Comparison of ENCODE assay signal across 21 cellular contexts in the genomic region with DNA sequence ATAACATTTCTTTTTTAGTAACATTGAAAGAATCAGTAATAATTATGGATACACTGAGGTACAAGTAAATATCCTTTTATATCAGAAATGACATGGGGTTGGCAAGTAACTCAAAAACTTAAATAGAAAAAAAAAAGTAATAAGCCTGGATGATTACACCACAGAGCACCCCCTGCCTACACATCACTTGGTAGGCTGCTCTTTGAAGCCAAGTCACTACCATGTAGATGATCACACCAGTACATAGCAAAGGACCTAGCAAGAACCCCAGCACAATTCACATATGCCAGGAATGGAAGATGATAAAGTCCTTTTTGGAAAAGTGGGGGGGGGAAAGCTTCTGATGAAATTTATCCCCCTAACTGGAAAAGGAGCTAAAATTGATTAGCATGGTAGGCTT. TPM values are rescaled to one million over a fixed set of nuclear protein-coding genes. Genes with fewer than 3 reads are reported as not detected.
A peak's percentile ranks its signal among the peaks of the same experiment; 100 is the strongest.
DNase-seq lines count a peak whose midpoint lies in the region; ATAC-seq and TF ChIP-seq lines count a peak whose summit lies in the region.
"Had no signal": no experiment of that assay in that cellular context is flagged by ENCODE, and none has a peak within 500 bp of the region (broad histone marks: within the 10 kb centered on the region; RNA-seq: fewer than 3 reads in every experiment).

No MANE protein-coding gene starts in this region.

- no peak overlapping the region for H3K9ac ChIP-seq in smooth muscle cell (ENCODE audit: low read depth)

- no peak overlapping the region for H3K4me3 Mint-ChIP-seq in activated CD4-positive, alpha-beta memory T cell treated with anti-CD3 and anti-CD28 coated beads, Interleukin-2, amount 10 ng/mL, durations not matched to agents 7 days and 5 days
- H3K4me3 Mint-ChIP-seq: activated naive CD8-positive, alpha-beta T cell treated with anti-CD3 and anti-CD28 coated beads for 36 hours; memory B cell; type B pancreatic cell had no signal

- H3K27ac Mint-ChIP-seq in activated CD4-positive, alpha-beta memory T cell treated with anti-CD3 and anti-CD28 coated beads, Interleukin-2, amount 10 ng/mL, durations not matched to agents 7 days and 5 days: no peak overlapping the region
- H3K27ac Mint-ChIP-seq: activated naive CD8-positive, alpha-beta T cell treated with anti-CD3 and anti-CD28 coated beads for 36 hours; memory B cell had no signal

- no peak overlapping the region for H3K4me2 ChIP-seq in smooth muscle cell

- H3K4me1 ChIP-seq in smooth muscle cell (ENCODE audit: low read depth): no peaks in the 10 kb centered on the region

- no peaks in the 10 kb centered on the region for H3K9me3 ChIP-seq in smooth muscle cell (replicated peaks; ENCODE audit: low read depth)
- H3K9me3 ChIP-seq: MG63, prostate gland had no signal

- H3K27me3 ChIP-seq in smooth muscle cell (ENCODE audit: low read depth): no peaks in the 10 kb centered on the region
- H3K27me3 ChIP-seq: dorsolateral prefrontal cortex, MG63 had no signal

- no peaks in the 10 kb centered on the region for H3K9me3 Mint-ChIP-seq in activated CD4-positive, alpha-beta memory T cell treated with anti-CD3 and anti-CD28 coated beads, Interleukin-2, amount 10 ng/mL, durations not matched to agents 7 days and 5 days
- H3K9me3 Mint-ChIP-seq: activated naive CD8-positive, alpha-beta T cell treated with anti-CD3 and anti-CD28 coated beads for 36 hours; memory B cell; type B pancreatic cell had no signal

- peaks cover 47% of the 10 kb centered on the region for H3K36me3 ChIP-seq in smooth muscle cell (ENCODE audit: low read depth)
- H3K36me3 ChIP-seq: prostate gland had no signal

- peaks cover 85% of the 10 kb centered on the region for H4K20me1 ChIP-seq in smooth muscle cell (ENCODE audit: low read depth)

- no peaks in the 10 kb centered on the region for H3K27me3 Mint-ChIP-seq in activated CD4-positive, alpha-beta memory T cell treated with anti-CD3 and anti-CD28 coated beads, Interleukin-2, amount 10 ng/mL, durations not matched to agents 7 days and 5 days
- H3K27me3 Mint-ChIP-seq: activated naive CD8-positive, alpha-beta T cell treated with anti-CD3 and anti-CD28 coated beads for 36 hours; memory B cell; type B pancreatic cell had no signal

- no peak overlapping the region for H2AFZ ChIP-seq in smooth muscle cell (ENCODE audit: low read depth)

- peaks cover 33% of the 10 kb centered on the region for H3F3A ChIP-seq in smooth muscle cell (ENCODE audit: low read depth)

- no peak overlapping the region for H3K4me3 ChIP-seq in AG10803 (ENCODE audit: low read length)
- no peak overlapping the region for H3K4me3 ChIP-seq in smooth muscle cell
- H3K4me3 ChIP-seq: MG63, prostate gland, skin epidermis had no signal

- POLR2A ChIA-PET in activated CD4-positive, alpha-beta memory T cell treated with anti-CD3 and anti-CD28 coated beads, Interleukin-2, amount 10 ng/mL, durations not matched to agents 7 days and 5 days (lab: Charles Lee): no interaction called here

- no peak for TF ChIP-seq CTCF in AG10803 (conservative IDR thresholded peaks at IDR 0.05; ENCODE audit: low read length)
- no peak for TF ChIP-seq CTCF in smooth muscle cell (IDR thresholded peaks at IDR 0.05; ENCODE audit: borderline replicate concordance, insufficient read depth, poor library complexity, severe bottlenecking)

- peak; percentile 36 for DNase-seq in AG10803 (ENCODE audit: low read depth)
- peak; percentile 56 for DNase-seq in iris pigment epithelial cell (ENCODE audit: low read depth)
- no peak for DNase-seq in smooth muscle cell (lab: John Stamatoyannopoulos, UW; ENCODE audit: unreplicated experiment)
- DNase-seq in stimulated activated CD4-positive, alpha-beta T cell treated with anti-CD3 and anti-CD28 coated beads, Interleukin-15, amount 100 ng/mL, for 24 hours: no peak
- DNase-seq in NCI-H1930 (lab: John Stamatoyannopoulos, UW): no peak
- no peak for DNase-seq in activated CD4-positive, alpha-beta memory T cell treated with anti-CD3 and anti-CD28 coated beads, Interleukin-2, amount 10 ng/mL, durations not matched to agents 7 days and 5 days
- DNase-seq: activated effector memory CD4-positive, alpha-beta T cell treated with Interleukin-2 at 50 U/mL for 16 hours; activated naive CD8-positive, alpha-beta T cell treated with anti-CD3 and anti-CD28 coated beads for 36 hours; dorsolateral prefrontal cortex; KBM-7; MG63; NCI-H1105 treated with DMSO at 0.1 percent for 48 hours; NCI-H2029 treated with DMSO at 0.1 percent for 48 hours; NCI-H345; stimulated activated CD4-positive, alpha-beta T cell treated with anti-CD3 and anti-CD28 coated beads, Interleukin-2, amount 100 ng/mL, for 24 hours had no signal

- CTCF ChIA-PET in activated CD4-positive, alpha-beta memory T cell treated with anti-CD3 and anti-CD28 coated beads, Interleukin-2, amount 10 ng/mL, durations not matched to agents 7 days and 5 days (lab: Charles Lee): interaction anchor here (1.0 to 3.2 kb wide), 4 partner anchors 9 to 148 kb away, joined by 3 to 17 read pairs (median 6); a partner anchor contains a TSS

- peaks cover 60% of the 10 kb centered on the region for H3K36me3 Mint-ChIP-seq in activated CD4-positive, alpha-beta memory T cell treated with anti-CD3 and anti-CD28 coated beads, Interleukin-2, amount 10 ng/mL, durations not matched to agents 7 days and 5 days (ENCODE audit: low read depth)

- ATAC-seq in SK-N-SH treated with all-trans-retinoic acid at 6 μM for 48 hours: peak; percentile 57
- ATAC-seq in HG03135 (IDR thresholded peaks at IDR 0.05; ENCODE audit: unreplicated experiment): no peak

- H3K4me1 Mint-ChIP-seq in activated CD4-positive, alpha-beta memory T cell treated with anti-CD3 and anti-CD28 coated beads, Interleukin-2, amount 10 ng/mL, durations not matched to agents 7 days and 5 days: no peaks in the 10 kb centered on the region
- H3K4me1 Mint-ChIP-seq: activated naive CD8-positive, alpha-beta T cell treated with anti-CD3 and anti-CD28 coated beads for 36 hours had no signal

- H3K79me2 ChIP-seq in smooth muscle cell (ENCODE audit: low read depth): no peaks in the 10 kb centered on the region

- peak overlapping the region; percentile 82 for H3K27ac ChIP-seq in smooth muscle cell (ENCODE audit: low read depth)

TF ChIP-seq in SK-N-SH treated with all-trans-retinoic acid at 6 μM for 48 hours, 23 proteins besides CTCF, POLR2A, EP300 and RAD21 (continues in another document):
- TF ChIP-seq, protein P1, sequence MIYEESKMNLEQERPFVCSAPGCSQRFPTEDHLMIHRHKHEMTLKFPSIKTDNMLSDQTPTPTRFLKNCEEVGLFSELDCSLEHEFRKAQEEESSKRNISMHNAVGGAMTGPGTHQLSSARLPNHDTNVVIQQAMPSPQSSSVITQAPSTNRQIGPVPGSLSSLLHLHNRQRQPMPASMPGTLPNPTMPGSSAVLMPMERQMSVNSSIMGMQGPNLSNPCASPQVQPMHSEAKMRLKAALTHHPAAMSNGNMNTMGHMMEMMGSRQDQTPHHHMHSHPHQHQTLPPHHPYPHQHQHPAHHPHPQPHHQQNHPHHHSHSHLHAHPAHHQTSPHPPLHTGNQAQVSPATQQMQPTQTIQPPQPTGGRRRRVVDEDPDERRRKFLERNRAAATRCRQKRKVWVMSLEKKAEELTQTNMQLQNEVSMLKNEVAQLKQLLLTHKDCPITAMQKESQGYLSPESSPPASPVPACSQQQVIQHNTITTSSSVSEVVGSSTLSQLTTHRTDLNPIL (CRISPR knock-in tag; IDR thresholded peaks at IDR 0.05; ENCODE audit: low read depth): no peak
- TF ChIP-seq GLIS3 (CRISPR knock-in tag; IDR thresholded peaks at IDR 0.05) (no peak), ZFP3 (CRISPR knock-in tag; IDR thresholded peaks at IDR 0.05) (no peak), CSDC2 (CRISPR knock-in tag; IDR thresholded peaks at IDR 0.05) (no peak), ISL1 (CRISPR knock-in tag; IDR thresholded peaks at IDR 0.05) (no peak), ZC3H10 (CRISPR knock-in tag; IDR thresholded peaks at IDR 0.05) (no peak), ARNTL (CRISPR knock-in tag; IDR thresholded peaks at IDR 0.05; ENCODE audit: borderline replicate concordance, low read depth) (no peak), TOX (CRISPR knock-in tag; IDR thresholded peaks at IDR 0.05; ENCODE audit: borderline replicate concordance) (no peak), OSR1 (CRISPR knock-in tag; IDR thresholded peaks at IDR 0.05) (no peak), ZNF8 (CRISPR knock-in tag; IDR thresholded peaks at IDR 0.05) (no peak)
- TF ChIP-seq, protein P2, sequence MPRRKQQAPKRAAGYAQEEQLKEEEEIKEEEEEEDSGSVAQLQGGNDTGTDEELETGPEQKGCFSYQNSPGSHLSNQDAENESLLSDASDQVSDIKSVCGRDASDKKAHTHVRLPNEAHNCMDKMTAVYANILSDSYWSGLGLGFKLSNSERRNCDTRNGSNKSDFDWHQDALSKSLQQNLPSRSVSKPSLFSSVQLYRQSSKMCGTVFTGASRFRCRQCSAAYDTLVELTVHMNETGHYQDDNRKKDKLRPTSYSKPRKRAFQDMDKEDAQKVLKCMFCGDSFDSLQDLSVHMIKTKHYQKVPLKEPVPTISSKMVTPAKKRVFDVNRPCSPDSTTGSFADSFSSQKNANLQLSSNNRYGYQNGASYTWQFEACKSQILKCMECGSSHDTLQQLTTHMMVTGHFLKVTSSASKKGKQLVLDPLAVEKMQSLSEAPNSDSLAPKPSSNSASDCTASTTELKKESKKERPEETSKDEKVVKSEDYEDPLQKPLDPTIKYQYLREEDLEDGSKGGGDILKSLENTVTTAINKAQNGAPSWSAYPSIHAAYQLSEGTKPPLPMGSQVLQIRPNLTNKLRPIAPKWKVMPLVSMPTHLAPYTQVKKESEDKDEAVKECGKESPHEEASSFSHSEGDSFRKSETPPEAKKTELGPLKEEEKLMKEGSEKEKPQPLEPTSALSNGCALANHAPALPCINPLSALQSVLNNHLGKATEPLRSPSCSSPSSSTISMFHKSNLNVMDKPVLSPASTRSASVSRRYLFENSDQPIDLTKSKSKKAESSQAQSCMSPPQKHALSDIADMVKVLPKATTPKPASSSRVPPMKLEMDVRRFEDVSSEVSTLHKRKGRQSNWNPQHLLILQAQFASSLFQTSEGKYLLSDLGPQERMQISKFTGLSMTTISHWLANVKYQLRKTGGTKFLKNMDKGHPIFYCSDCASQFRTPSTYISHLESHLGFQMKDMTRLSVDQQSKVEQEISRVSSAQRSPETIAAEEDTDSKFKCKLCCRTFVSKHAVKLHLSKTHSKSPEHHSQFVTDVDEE (CRISPR knock-in tag; IDR thresholded peaks at IDR 0.05): no peak

RNA-seq across cellular contexts. Expression of a gene that starts 56.9 kb away (rescaled TPM):
- 22.4 and 38.9 TPM in 2 replicates for total RNA-seq in smooth muscle cell
- polyA plus RNA-seq in smooth muscle cell: 25.7 and 31.8 TPM in 2 replicates
- 10 to 100 TPM; 44.3 to 46.2 TPM for total RNA-seq in activated CD4-positive, alpha-beta memory T cell treated with anti-CD3 and anti-CD28 coated beads, Interleukin-2, amount 10 ng/mL, durations not matched to agents 7 days and 5 days

Comparison
In these comparisons a context has a peak if more than half of its experiments do, and no peak if none do; other contexts are left out.
1. DNase-seq: peak in AG10803 (single experiment) and iris pigment epithelial cell (single experiment); none in smooth muscle cell (single experiment), stimulated activated CD4-positive, alpha-beta T cell treated with anti-CD3 and anti-CD28 coated beads, Interleukin-15, amount 100 ng/mL, for 24 hours (single experiment), NCI-H1930 (0 of 2) and activated CD4-positive, alpha-beta memory T cell treated with anti-CD3 and anti-CD28 coated beads, Interleukin-2, amount 10 ng/mL, durations not matched to agents 7 days and 5 days (single experiment).